ENCODE assay signal across 8 cellular contexts in genomic region chr9:91949293-91949945, GRCh38. TPM values are rescaled to one million over a fixed set of nuclear protein-coding genes. Genes with fewer than 3 reads are reported as not detected.
DNase-seq lines count a peak whose midpoint lies in the region; TF ChIP-seq lines count a peak whose summit lies in the region.

No MANE protein-coding gene starts in this region.

- no peak overlapping the region for H3K27ac Mint-ChIP-seq in T-helper 2 cell treated with Interferon-gamma antibody and Interleukin-4, amounts not matched to agents 5 μg/mL and 100 μg/mL, for 36 hours

- TF ChIP-seq CTCF in ascending aorta (IDR thresholded peaks at IDR 0.05) (no peak), thyroid gland (IDR thresholded peaks at IDR 0.05) (no peak)

- H3K27ac ChIP-seq in ascending aorta (no peak overlapping the region), thyroid gland (peak overlapping the region; percentile 53 to 85 (median 62))

- peak overlapping the region; percentile 36 for H3K4me3 Mint-ChIP-seq in T-helper 2 cell treated with Interferon-gamma antibody and Interleukin-4, amounts not matched to agents 5 μg/mL and 100 μg/mL, for 36 hours

- no peaks in the 10 kb centered on the region for H3K36me3 Mint-ChIP-seq in T-helper 2 cell treated with Interferon-gamma antibody and Interleukin-4, amounts not matched to agents 5 μg/mL and 100 μg/mL, for 36 hours (ENCODE audit: low read depth)

- WGBS in thyroid gland, 2 donors, result 2 to 5% methylated on average over 11 to 19 of the region's 72 CpGs

- intact Hi-C loops in ascending aorta (cut with DNase I), result no loop called here
- intact Hi-C loops in thyroid gland (cut with DNase I), result loop anchor here (10.0 kb wide), 1 partner anchor 105 kb away; no protein-coding TSS in a partner anchor

- H3K4me3 ChIP-seq in ascending aorta (peak overlapping the region; percentile 52 to 60), thyroid gland (replicated peaks in 1 of 3) (peak overlapping the region; percentile 24 to 71 (median 58))

- H3K36me3 ChIP-seq in ascending aorta (no peaks in the 10 kb centered on the region), thyroid gland (no peaks in the 10 kb centered on the region)

- TF ChIP-seq POLR2A in thyroid gland (IDR thresholded peaks at IDR 0.05), result no peak

- no peak for DNase-seq in T-helper 2 cell treated with Interferon-gamma antibody and Interleukin-4, amounts not matched to agents 5 μg/mL and 100 μg/mL, for 36 hours (ENCODE audit: low spot score)
- DNase-seq in T-helper 2 cell, result no peak
- no peak for DNase-seq in ascending aorta (ENCODE audit: low spot score in 2 of 2)
- peak; percentile 35 for DNase-seq in iris pigment epithelial cell (ENCODE audit: low read depth)
- peak; percentile 54 to 58 for DNase-seq in thyroid gland
- DNase-seq in NCI-H2107 (lab: John Stamatoyannopoulos, UW), result no peak
- no peak for DNase-seq in stimulated activated CD4-positive, alpha-beta T cell treated with anti-CD3 and anti-CD28 coated beads, Interleukin-4, amount 100 ng/mL, for 24 hours
- no peak for DNase-seq in mesenteric fat pad (ENCODE audit: low spot score)

- H3K27me3 ChIP-seq in ascending aorta (peaks cover 15% of the 10 kb centered on the region), thyroid gland (no peaks in the 10 kb centered on the region)

- H3K4me1 ChIP-seq in ascending aorta, result peaks cover 0 to 5% of the 10 kb centered on the region in 2 donors
- peaks cover 19 to 30% of the 10 kb centered on the region in 2 donors for H3K4me1 ChIP-seq in thyroid gland

- peaks cover 76% of the 10 kb centered on the region for H3K27me3 Mint-ChIP-seq in T-helper 2 cell treated with Interferon-gamma antibody and Interleukin-4, amounts not matched to agents 5 μg/mL and 100 μg/mL, for 36 hours (ENCODE audit: low read depth)

- H3K9me3 ChIP-seq in ascending aorta (peaks cover 0 to 5% of the 10 kb centered on the region in 2 donors), thyroid gland (no peaks in the 10 kb centered on the region)

- H3K9me3 Mint-ChIP-seq in T-helper 2 cell treated with Interferon-gamma antibody and Interleukin-4, amounts not matched to agents 5 μg/mL and 100 μg/mL, for 36 hours, result no peaks in the 10 kb centered on the region

- H3K4me1 Mint-ChIP-seq in T-helper 2 cell treated with Interferon-gamma antibody and Interleukin-4, amounts not matched to agents 5 μg/mL and 100 μg/mL, for 36 hours (ENCODE audit: low read depth), result peaks cover 2% of the 10 kb centered on the region

RNA-seq across cellular contexts. Expression of gene ROR2, which starts 0.6 kb away (rescaled TPM):
- total RNA-seq in ascending aorta, result 0.32 TPM
- 10 to 100 TPM in 3 of 4 donors, 1 to 10 TPM in 1; 9.5 to 17.7 (median 15.9) TPM for total RNA-seq in thyroid gland
- 9.5 TPM for total RNA-seq in mesenteric fat pad

Comparison
In these comparisons a context has a peak if more than half of its experiments do, and no peak if none do; other contexts are left out.
1. DNase-seq: peak in iris pigment epithelial cell (single experiment) and thyroid gland (2 of 2); none in T-helper 2 cell treated with Interferon-gamma antibody and Interleukin-4, amounts not matched to agents 5 μg/mL and 100 μg/mL, for 36 hours (single experiment), T-helper 2 cell (0 of 5), ascending aorta (0 of 2), NCI-H2107 (single experiment), stimulated activated CD4-positive, alpha-beta T cell treated with anti-CD3 and anti-CD28 coated beads, Interleukin-4, amount 100 ng/mL, for 24 hours (single experiment) and mesenteric fat pad (single experiment).
2. H3K27ac ChIP-seq: peak in thyroid gland (3 of 3); none in ascending aorta (0 of 2).